26 cellular contexts compared by ENCODE assay signal in genomic region chr15:31067890-31068603, GRCh38. TPM values are rescaled to one million over a fixed set of nuclear protein-coding genes. Genes with fewer than 3 reads are reported as not detected.
DNase-seq lines count a peak whose midpoint lies in the region; ATAC-seq, FAIRE-seq and TF ChIP-seq lines count a peak whose summit lies in the region.
"Had no signal": no experiment of that assay in that cellular context is flagged by ENCODE, and none has a peak within 500 bp of the region (broad histone marks: within the 10 kb centered on the region; RNA-seq: fewer than 3 reads in every experiment).

No MANE protein-coding gene starts in this region.

- TF ChIP-seq CTCF in HepG2 (CRISPR knock-in tag; IDR thresholded peaks at IDR 0.05) (peak; percentile 40; the same call in 1 of the 2 replicates), right lobe of liver (IDR thresholded peaks at IDR 0.05) (no peak), kidney (IDR thresholded peaks at IDR 0.05; ENCODE audit: borderline replicate concordance, extremely low read depth, insufficient read depth) (no peak), ascending aorta (IDR thresholded peaks at IDR 0.05) (no peak)

- FAIRE-seq in HepG2 (lab: Jason Lieb, UNC): no peak
- FAIRE-seq in kidney (lab: Jason Lieb, UNC): no peak
- FAIRE-seq: GM12878 had no signal

- WGBS in HepG2 (ENCODE audit: low lambda C conversion rate): 29% methylated on average over 8 of the region's 11 CpGs
- WGBS in right lobe of liver (ENCODE audit: insufficient coverage, low coverage, low lambda C conversion rate, missing lambda C conversion rate): 75% methylated on average over 9 of the region's 11 CpGs

- no peaks in the 10 kb centered on the region for H3K9me3 Mint-ChIP-seq in stimulated activated naive B cell treated with anti-CD40 and anti-IgM and Interleukin-4, amounts not matched to agents 10 μg/mL and 1 μg/mL and 100 μg/mL, for 72 hours
- H3K9me3 Mint-ChIP-seq: CD8-positive, alpha-beta memory T cell; HFFc6; IgD-negative memory B cell had no signal

- H3K27ac ChIP-seq in HepG2 (ENCODE audit: extremely low read length, insufficient read depth, low read length) (no peak overlapping the region), right lobe of liver (peak overlapping the region in 1 of 3 donors; percentile 11), kidney (ENCODE audit: low read depth in 2 of 2, low read length in 2 of 2) (no peak overlapping the region), ascending aorta (no peak overlapping the region)
- H3K27ac ChIP-seq: BLaER1, HL-60 had no signal

- no peak overlapping the region for H3K4me2 ChIP-seq in HepG2 (ENCODE audit: low read depth, low read length)
- H3K4me2 ChIP-seq: BLaER1 had no signal

- POLR2A ChIA-PET in HepG2 (lab: Yijun Ruan, JAX): no interaction called here

- in situ Hi-C loops in HepG2 (cut with HindIII; ENCODE audit: extremely low pct_ligation_motif_present, low pct_unique_long_range_greater_than_20kb): no loop called here

- no peak overlapping the region for H3K4me3 Mint-ChIP-seq in stimulated activated naive B cell treated with anti-CD40 and anti-IgM and Interleukin-4, amounts not matched to agents 10 μg/mL and 1 μg/mL and 100 μg/mL, for 72 hours
- H3K4me3 Mint-ChIP-seq: CD4-positive, CD25-positive, alpha-beta regulatory T cell; CD8-positive, alpha-beta memory T cell; HFFc6; IgD-negative memory B cell had no signal

- H3K27me3 ChIP-seq in HepG2 (ENCODE audit: control insufficient read depth in 1 of 2, insufficient read depth in 2 of 2, low read length in 2 of 2): no peaks in the 10 kb centered on the region; a peak in 1 of 5 replicates
- H3K27me3 ChIP-seq in right lobe of liver: no peaks in the 10 kb centered on the region
- H3K27me3 ChIP-seq in ascending aorta: no peaks in the 10 kb centered on the region
- H3K27me3 ChIP-seq: BLaER1 had no signal

- H3K36me3 ChIP-seq in HepG2 (replicated peaks in 1 of 2; ENCODE audit: control insufficient read depth in 1 of 2, insufficient read depth in 2 of 2, low read length in 2 of 2) (no peaks in the 10 kb centered on the region), right lobe of liver (no peaks in the 10 kb centered on the region), kidney (ENCODE audit: control insufficient read depth in 1 of 2, insufficient read depth in 2 of 2, low read length in 2 of 2) (no peaks in the 10 kb centered on the region), ascending aorta (no peaks in the 10 kb centered on the region)
- H3K36me3 ChIP-seq: BLaER1 had no signal

- peaks cover 1 to 15% of the 10 kb centered on the region in 2 donors for H3K4me1 Mint-ChIP-seq in stimulated activated naive B cell treated with anti-CD40 and anti-IgM and Interleukin-4, amounts not matched to agents 10 μg/mL and 1 μg/mL and 100 μg/mL, for 72 hours
- H3K4me1 Mint-ChIP-seq: CD4-positive, CD25-positive, alpha-beta regulatory T cell; CD8-positive, alpha-beta memory T cell had no signal

- H3K4me1 ChIP-seq in HepG2 (ENCODE audit: insufficient read depth, low read length): peaks cover 25% of the 10 kb centered on the region
- H3K4me1 ChIP-seq in right lobe of liver: peaks cover 0 to 23% (median 10%) of the 10 kb centered on the region in 4 donors
- H3K4me1 ChIP-seq in kidney (ENCODE audit: control insufficient read depth in 1 of 2, insufficient read depth in 1 of 2, low read depth in 1 of 2, low read length in 2 of 2): peaks cover 14 to 19% of the 10 kb centered on the region in 2 donors
- no peaks in the 10 kb centered on the region for H3K4me1 ChIP-seq in ascending aorta

- no peak overlapping the region for H2AFZ ChIP-seq in HepG2 (ENCODE audit: low read length)

- BruUV-seq in HepG2 (replicated peaks; lab: Mats Ljungman, UMichigan): no TSS peak

- H4K20me1 ChIP-seq in HepG2 (ENCODE audit: insufficient read depth, low read length): no peaks in the 10 kb centered on the region
- H4K20me1 ChIP-seq: BLaER1 had no signal

- H3K9ac ChIP-seq in HepG2 (ENCODE audit: insufficient read depth, low read depth, low read length): no peak overlapping the region
- no peak overlapping the region for H3K9ac ChIP-seq in kidney (ENCODE audit: low read length in 2 of 2)
- H3K9ac ChIP-seq: BLaER1 had no signal

- H3K36me3 Mint-ChIP-seq in stimulated activated naive B cell treated with anti-CD40 and anti-IgM and Interleukin-4, amounts not matched to agents 10 μg/mL and 1 μg/mL and 100 μg/mL, for 72 hours: no peaks in the 10 kb centered on the region
- H3K36me3 Mint-ChIP-seq: CD4-positive, CD25-positive, alpha-beta regulatory T cell; CD8-positive, alpha-beta memory T cell; IgD-negative memory B cell had no signal

- DNase-seq in HepG2 (ENCODE audit: low spot score) (no peak), right lobe of liver (no peak), kidney (peak; percentile 12), ascending aorta (ENCODE audit: low spot score in 2 of 2) (no peak), CD1c-positive myeloid dendritic cell (ENCODE audit: extremely low spot score) (no peak)
- no peak for DNase-seq in stimulated activated naive B cell treated with anti-CD40 and anti-IgM and Interleukin-4, amounts not matched to agents 10 μg/mL and 1 μg/mL and 100 μg/mL, for 72 hours
- DNase-seq in activated CD4-positive, alpha-beta T cell treated with anti-CD3 and anti-CD28 coated beads, Interleukin-2, amount 50 U/mL, for 4 hours: no peak
- DNase-seq: 8988T; CD4-positive, CD25-positive, alpha-beta regulatory T cell; CD8-positive, alpha-beta memory T cell; COR-L47; DMS 273 treated with DMSO at 0.1 percent for 48 hours; DMS53; DND-41; EL; GOT3; H7; HFFc6 had no signal

- H3K9me3 ChIP-seq in HepG2 (ENCODE audit: low read length) (no peaks in the 10 kb centered on the region), right lobe of liver (no peaks in the 10 kb centered on the region), kidney (ENCODE audit: control insufficient read depth in 1 of 2, low read length in 2 of 2) (no peaks in the 10 kb centered on the region), ascending aorta (no peaks in the 10 kb centered on the region)
- H3K9me3 ChIP-seq: BLaER1 had no signal

- intact Hi-C loops in HepG2 (cut with micrococcal nuclease; ENCODE audit: unreplicated experiment): loop anchor here (2.0 kb wide), 1 partner anchor 59 kb away; no protein-coding TSS in a partner anchor
- intact Hi-C loops in right lobe of liver (cut with DNase I): no loop called here
- intact Hi-C loops in kidney (cut with DNase I): no loop called here
- intact Hi-C loops in ascending aorta (cut with DNase I): no loop called here

- peak; percentile 53 for ATAC-seq in HepG2
- ATAC-seq in right lobe of liver: no peak
- ATAC-seq in stimulated activated naive B cell treated with anti-CD40 and anti-IgM and Interleukin-4, amounts not matched to agents 10 μg/mL and 1 μg/mL and 100 μg/mL, for 72 hours (replicated peaks): no peak
- ATAC-seq: GM12878, HCT116 had no signal

- H3K27me3 Mint-ChIP-seq in stimulated activated naive B cell treated with anti-CD40 and anti-IgM and Interleukin-4, amounts not matched to agents 10 μg/mL and 1 μg/mL and 100 μg/mL, for 72 hours: no peaks in the 10 kb centered on the region
- H3K27me3 Mint-ChIP-seq: IgD-negative memory B cell had no signal

- H3K27ac Mint-ChIP-seq in stimulated activated naive B cell treated with anti-CD40 and anti-IgM and Interleukin-4, amounts not matched to agents 10 μg/mL and 1 μg/mL and 100 μg/mL, for 72 hours: peak overlapping the region; percentile 17
- H3K27ac Mint-ChIP-seq: CD4-positive, CD25-positive, alpha-beta regulatory T cell; CD8-positive, alpha-beta memory T cell; HFFc6; IgD-negative memory B cell had no signal

- H3K79me2 ChIP-seq in HepG2 (ENCODE audit: insufficient read depth, low read length): no peaks in the 10 kb centered on the region

- TF ChIP-seq EP300 in HepG2 (IDR thresholded peaks at IDR 0.05; ENCODE audit: low read depth in 2 of 2, low read length in 2 of 2) (no peak), HepG2 (CRISPR knock-in tag; IDR thresholded peaks at IDR 0.05; ENCODE audit: borderline replicate concordance) (no peak)

- no peak for TF ChIP-seq POLR2A in HepG2 (IDR thresholded peaks at IDR 0.05; ENCODE audit: insufficient read depth in 1 of 2, low read depth in 2 of 2, low read length in 2 of 2)
- TF ChIP-seq POLR2A in right lobe of liver (IDR thresholded peaks at IDR 0.05): no peak

- no peak for TF ChIP-seq RAD21 in HepG2 (CRISPR knock-in tag; IDR thresholded peaks at IDR 0.05)

- CTCF ChIA-PET in HepG2 (lab: Yijun Ruan, JAX; ENCODE audit: low intra/inter-chr PET ratio, low total read pairs): no interaction called here

- H3K4me3 ChIP-seq in HepG2 (replicated peaks in 1 of 3; ENCODE audit: insufficient read depth in 1 of 3, low read depth in 2 of 3, low read length in 3 of 3) (no peak overlapping the region), right lobe of liver (no peak overlapping the region), kidney (ENCODE audit: low read length in 2 of 2) (no peak overlapping the region), ascending aorta (no peak overlapping the region)
- H3K4me3 ChIP-seq: BLaER1, GM12878 had no signal

TF ChIP-seq in HepG2, 621 proteins besides CTCF, POLR2A, EP300 and RAD21 (continues in another document):
- TF ChIP-seq ZNF136 (CRISPR knock-in tag; IDR thresholded peaks at IDR 0.05; ENCODE audit: low read depth) (no peak), ZNF124 (CRISPR knock-in tag; IDR thresholded peaks at IDR 0.05) (no peak)

RNA-seq across cellular contexts. Expression of gene TRPM1, which starts 33.5 kb away (rescaled TPM):
- not detected in 2 replicates for total RNA-seq in HepG2 (2016; rRNA removed; fragmentation: Illumina TruSeq; extraction: Trizol)
- not detected in 2 replicates for total RNA-seq in HepG2 (2016; cell fraction: cytosol; rRNA removed; fragmentation: Illumina TruSeq; extraction: Trizol; ENCODE audit: low read depth)
- total RNA-seq in HepG2 (2016; cell fraction: insoluble cytoplasmic fraction; rRNA removed; fragmentation: Illumina TruSeq; extraction: Trizol): not detected in 2 replicates
- not detected in 2 replicates for total RNA-seq in HepG2 (2016; cell fraction: membrane; rRNA removed; fragmentation: Illumina TruSeq; extraction: Trizol)
- total RNA-seq in HepG2 (2016; cell fraction: nucleus; rRNA removed; fragmentation: Illumina TruSeq; extraction: Trizol): not detected in 2 replicates
- polyA plus RNA-seq in HepG2 (2011; rRNA removed): not detected in 2 replicates
- polyA plus RNA-seq in HepG2 (2011; cell fraction: cytosol; rRNA removed): not detected in 2 replicates
- not detected in 2 replicates for polyA plus RNA-seq in HepG2 (2011; cell fraction: nucleus; rRNA removed)
- polyA plus RNA-seq in HepG2 (2012): not detected in 2 replicates
- not detected in 2 replicates for polyA plus RNA-seq in HepG2 (2016; cell fraction: cytosol; fragmentation: Illumina TruSeq; extraction: Trizol; ENCODE audit: low read depth)
- polyA plus RNA-seq in HepG2 (2016; cell fraction: insoluble cytoplasmic fraction; fragmentation: Illumina TruSeq; extraction: Trizol; ENCODE audit: low read depth): not detected in 2 replicates
- not detected in 2 replicates for polyA plus RNA-seq in HepG2 (2016; cell fraction: membrane; fragmentation: Illumina TruSeq; extraction: Trizol; ENCODE audit: low read depth)
- not detected in 2 replicates for polyA plus RNA-seq in HepG2 (2016; cell fraction: nucleus; fragmentation: Illumina TruSeq; extraction: Trizol; ENCODE audit: insufficient read depth, low read depth)
- polyA minus RNA-seq in HepG2 (2011; rRNA and poly(A)+ RNA removed; ENCODE audit: low replicate concordance): not detected in 2 replicates
- polyA minus RNA-seq in HepG2 (2011; cell fraction: cytosol; rRNA and poly(A)+ RNA removed): not detected in 2 replicates
- polyA minus RNA-seq in HepG2 (2011; cell fraction: nucleus; rRNA and poly(A)+ RNA removed): not detected in 2 replicates
- not detected for total RNA-seq in right lobe of liver
- total RNA-seq in kidney: not detected
- 1.3 TPM for polyA plus RNA-seq in kidney (ENCODE audit: insufficient read depth, low read depth, low replicate concordance)
- not detected for total RNA-seq in ascending aorta
- total RNA-seq: A673; CD4-positive, CD25-positive, alpha-beta regulatory T cell; CD8-positive, alpha-beta memory T cell; HT1080 had no signal
- polyA plus RNA-seq: AG04450; CD4-positive, CD25-positive, alpha-beta regulatory T cell; IgD-negative memory B cell had no signal
